In genomic region chr12:5864913-5865312, GRCh38 we compare ENCODE assay signal across 23 cellular contexts.
"Had no signal": no experiment of that assay in that cellular context is flagged by ENCODE, and none has a peak within 500 bp of the region (broad histone marks: within the 10 kb centered on the region; RNA-seq: fewer than 3 reads in every experiment).

No MANE protein-coding gene starts in this region.

- H3K4me3 ChIP-seq: left ventricle myocardium inferior, lung, mucosa of descending colon, ovary, right atrium auricular region, right lobe of liver, smooth muscle cell, tibial nerve, uterus had no signal

- H3K36me3 Mint-ChIP-seq: naive thymus-derived CD4-positive, alpha-beta T cell; natural killer cell treated with Interleukin-12 subunit alpha and Interleukin-12 subunit beta and Interleukin-15 and Interleukin-18, amount 100 ng/mL, for 72 hours; stimulated activated memory B cell treated with anti-CD40 and anti-IgM and Interleukin-4, amounts not matched to agents 10 μg/mL and 1 μg/mL and 100 μg/mL, for 72 hours had no signal

- DNase-seq: islet precursor cell; left ventricle myocardium inferior; midbrain; mucosa of descending colon; naive thymus-derived CD4-positive, alpha-beta T cell; ovary; right lobe of liver; stimulated activated CD4-positive, alpha-beta T cell treated with anti-CD3 and anti-CD28 coated beads, Interleukin-1b, Interleukin-23, amount 100 ng/mL, for 48 hours; stimulated activated CD4-positive, alpha-beta T cell treated with anti-CD3 and anti-CD28 coated beads, Interleukin-2, amount 100 ng/mL, for 48 hours; stimulated activated CD4-positive, alpha-beta T cell treated with anti-CD3 and anti-CD28 coated beads, Interleukin-4, amount 100 ng/mL, for 4 hours; stimulated activated CD8-positive, alpha-beta memory T cell treated with anti-CD3 and anti-CD28 coated beads, Interleukin-4, amount 100 ng/mL, for 48 hours; stimulated activated naive CD4-positive, alpha-beta T cell treated with Interleukin-2 at 50 U/mL for 16 hours; stimulated activated naive CD8-positive, alpha-beta T cell treated with anti-CD3 and anti-CD28 coated beads, Interleukin-15, amount 100 ng/mL, for 72 hours; substantia nigra; uterus had no signal

- H3K4me3 Mint-ChIP-seq: naive thymus-derived CD4-positive, alpha-beta T cell; natural killer cell treated with Interleukin-12 subunit alpha and Interleukin-12 subunit beta and Interleukin-15 and Interleukin-18, amount 100 ng/mL, for 72 hours; stimulated activated memory B cell treated with anti-CD40 and anti-IgM and Interleukin-4, amounts not matched to agents 10 μg/mL and 1 μg/mL and 100 μg/mL, for 72 hours; stimulated activated naive CD8-positive, alpha-beta T cell treated with anti-CD3 and anti-CD28 coated beads, Interleukin-15, amount 100 ng/mL, for 72 hours; type B pancreatic cell had no signal

- H3K4me1 Mint-ChIP-seq: naive thymus-derived CD4-positive, alpha-beta T cell; stimulated activated memory B cell treated with anti-CD40 and anti-IgM and Interleukin-4, amounts not matched to agents 10 μg/mL and 1 μg/mL and 100 μg/mL, for 72 hours; stimulated activated naive CD8-positive, alpha-beta T cell treated with anti-CD3 and anti-CD28 coated beads, Interleukin-15, amount 100 ng/mL, for 72 hours had no signal

- H3K36me3 ChIP-seq: left ventricle myocardium inferior, ovary, right atrium auricular region, right lobe of liver, tibial nerve, uterus had no signal

- H3K27me3 Mint-ChIP-seq: stimulated activated memory B cell treated with anti-CD40 and anti-IgM and Interleukin-4, amounts not matched to agents 10 μg/mL and 1 μg/mL and 100 μg/mL, for 72 hours had no signal

- H3K4me2 ChIP-seq: smooth muscle cell had no signal

- H3K9me3 ChIP-seq: left ventricle myocardium inferior, mucosa of descending colon, ovary, right atrium auricular region, right lobe of liver, tibial nerve, uterus had no signal

- H3K9me3 Mint-ChIP-seq: natural killer cell treated with Interleukin-12 subunit alpha and Interleukin-12 subunit beta and Interleukin-15 and Interleukin-18, amount 100 ng/mL, for 72 hours; stimulated activated memory B cell treated with anti-CD40 and anti-IgM and Interleukin-4, amounts not matched to agents 10 μg/mL and 1 μg/mL and 100 μg/mL, for 72 hours; stimulated activated naive CD8-positive, alpha-beta T cell treated with anti-CD3 and anti-CD28 coated beads, Interleukin-15, amount 100 ng/mL, for 72 hours; type B pancreatic cell had no signal

- H3K4me1 ChIP-seq: right atrium auricular region, right lobe of liver, tibial nerve, uterus had no signal

- H3K27ac ChIP-seq: left ventricle myocardium inferior, ovary, right atrium auricular region, right lobe of liver, tibial nerve, uterus had no signal

- H3K27me3 ChIP-seq: ovary, right atrium auricular region, right lobe of liver, tibial nerve, uterus had no signal

- H3K27ac Mint-ChIP-seq: naive thymus-derived CD4-positive, alpha-beta T cell; natural killer cell treated with Interleukin-12 subunit alpha and Interleukin-12 subunit beta and Interleukin-15 and Interleukin-18, amount 100 ng/mL, for 72 hours; progenitor cell of endocrine pancreas; stimulated activated memory B cell treated with anti-CD40 and anti-IgM and Interleukin-4, amounts not matched to agents 10 μg/mL and 1 μg/mL and 100 μg/mL, for 72 hours; stimulated activated naive CD8-positive, alpha-beta T cell treated with anti-CD3 and anti-CD28 coated beads, Interleukin-15, amount 100 ng/mL, for 72 hours; type B pancreatic cell had no signal
